ENCODE assay signal across 9 cellular contexts in genomic region chr1:84632975-84633427, GRCh38. TPM values are rescaled to one million over a fixed set of nuclear protein-coding genes. Genes with fewer than 3 reads are reported as not detected.
DNase-seq lines count a peak whose midpoint lies in the region; ATAC-seq, FAIRE-seq and TF ChIP-seq lines count a peak whose summit lies in the region.
"Had no signal": no experiment of that assay in that cellular context is flagged by ENCODE, and none has a peak within 500 bp of the region (broad histone marks: within the 10 kb centered on the region; RNA-seq: fewer than 3 reads in every experiment).

No MANE protein-coding gene starts in this region.

- no peak overlapping the region for H2AFZ ChIP-seq in GM12878 (ENCODE audit: control insufficient read depth, low read depth, low read length)

- no peaks in the 10 kb centered on the region for H3K4me1 ChIP-seq in GM12878 (ENCODE audit: control insufficient read depth, insufficient read depth, low read length)

- H3K27ac Mint-ChIP-seq in T-helper 2 cell treated with Interferon-gamma antibody and Interleukin-4, amounts not matched to agents 5 μg/mL and 100 μg/mL, for 36 hours = no peak overlapping the region

- FAIRE-seq in GM12878 (lab: Jason Lieb, UNC) = no peak

- H3K9me3 ChIP-seq in GM12878 (replicated peaks; ENCODE audit: control insufficient read depth, insufficient read depth, low read length) = no peaks in the 10 kb centered on the region

- intact Hi-C loops in GM12878 (cut with micrococcal nuclease; ENCODE audit: unreplicated experiment) = no loop called here

- H3K4me2 ChIP-seq in GM12878 (ENCODE audit: control insufficient read depth, insufficient read depth) = no peak overlapping the region

- RAD21 ChIA-PET in GM12878 (lab: Charles Lee; ENCODE audit: unreplicated experiment) = interaction anchor here (1.9 kb wide), 1 partner anchor 56 kb away, joined by 4 read pairs; no protein-coding TSS in a partner anchor

- TF ChIP-seq CTCF in GM12878 (IDR thresholded peaks at IDR 0.05 in 2 of 3, conservative IDR thresholded peaks at IDR 0.05 in 1 of 3; ENCODE audit: control insufficient read depth in 2 of 3, extremely low read depth in 1 of 3, insufficient read depth in 1 of 3, low read depth in 3 of 3, low read length in 3 of 3) = no peak

- TF ChIP-seq POLR2A in GM12878 (IDR thresholded peaks at IDR 0.05; ENCODE audit: low read depth, low read length) = no peak

- H3K27me3 Mint-ChIP-seq in T-helper 2 cell treated with Interferon-gamma antibody and Interleukin-4, amounts not matched to agents 5 μg/mL and 100 μg/mL, for 36 hours (ENCODE audit: low read depth) = peaks cover 3% of the 10 kb centered on the region

- ATAC-seq in HG03175 (IDR thresholded peaks at IDR 0.05; ENCODE audit: unreplicated experiment) (peak; percentile 66), GM12878 (peak; percentile 73)

- no peak overlapping the region for H3K4me3 Mint-ChIP-seq in T-helper 2 cell treated with Interferon-gamma antibody and Interleukin-4, amounts not matched to agents 5 μg/mL and 100 μg/mL, for 36 hours

- no peaks in the 10 kb centered on the region for H3K9me3 Mint-ChIP-seq in T-helper 2 cell treated with Interferon-gamma antibody and Interleukin-4, amounts not matched to agents 5 μg/mL and 100 μg/mL, for 36 hours

- H3K27me3 ChIP-seq in GM12878 (replicated peaks in 1 of 2; ENCODE audit: control insufficient read depth in 2 of 2, insufficient read depth in 2 of 2, low read length in 1 of 2) = no peaks in the 10 kb centered on the region

- no peaks in the 10 kb centered on the region for H3K36me3 ChIP-seq in GM12878 (ENCODE audit: control insufficient read depth in 2 of 2, insufficient read depth in 2 of 2, low read length in 1 of 2)

- SMC1A ChIA-PET in GM12878 (lab: Charles Lee; ENCODE audit: uncharacterized antibody, unreplicated experiment) = interaction anchor here (0.9 to 1.3 kb wide), 4 partner anchors 8 to 144 kb away, joined by 3 read pairs; no protein-coding TSS in a partner anchor

- H3K27ac ChIP-seq in GM12878 (ENCODE audit: control insufficient read depth, insufficient read depth) = no peak overlapping the region

- 0% methylated on average over 1 of the region's 1 CpG for WGBS in GM12878 (ENCODE audit: insufficient coverage, insufficient replicate concordance, low lambda C conversion rate, missing lambda C conversion rate)

- H3K9ac ChIP-seq in GM12878 (ENCODE audit: control insufficient read depth, insufficient read depth, low read length) = no peak overlapping the region

- TF ChIP-seq RAD21 in GM12878 (IDR thresholded peaks at IDR 0.05; ENCODE audit: insufficient read depth, low read depth, low read length) = no peak

- no peaks in the 10 kb centered on the region for H3K79me2 ChIP-seq in GM12878 (ENCODE audit: control insufficient read depth, insufficient read depth, low read length)

- no peaks in the 10 kb centered on the region for H3K36me3 Mint-ChIP-seq in T-helper 2 cell treated with Interferon-gamma antibody and Interleukin-4, amounts not matched to agents 5 μg/mL and 100 μg/mL, for 36 hours (ENCODE audit: low read depth)

- POLR2A ChIA-PET in GM12878 (lab: Charles Lee) = no interaction called here

- BruUV-seq in GM12878 (replicated peaks; lab: Mats Ljungman, UMichigan) = no TSS peak

- CTCF ChIA-PET in GM12878 (lab: Yijun Ruan, JAX) = interaction anchor here (0.8 to 0.9 kb wide), 2 partner anchors 129 to 193 kb away, joined by 3 read pairs; no protein-coding TSS in a partner anchor

- H3K4me3 ChIP-seq in GM12878 = no peak overlapping the region

- H4K20me1 ChIP-seq in GM12878 (ENCODE audit: control insufficient read depth, insufficient read depth) = no peaks in the 10 kb centered on the region

- in situ Hi-C loops in GM12878 (cut with MboI) = loop anchor here (25.0 kb wide), 1 partner anchor 696 kb away; no protein-coding TSS in a partner anchor

- no peak for TF ChIP-seq EP300 in GM12878 (IDR thresholded peaks at IDR 0.05; ENCODE audit: borderline replicate concordance in 1 of 2, control insufficient read depth in 1 of 2, low read depth in 2 of 2, low read length in 2 of 2)

- DNase-seq in ELR (ENCODE audit: low read depth) (peak; percentile 81), GM12878 (ENCODE audit: low read depth, low spot score) (no peak), mucosa of gallbladder (ENCODE audit: low spot score) (peak; percentile 31), HUDEP-2 (lab: John Stamatoyannopoulos, UW; ENCODE audit: unreplicated experiment in 76 of 76) (no peak), NCI-H1092 (lab: John Stamatoyannopoulos, UW) (no peak)
- no peak for DNase-seq in stimulated activated naive CD4-positive, alpha-beta T cell (lab: John Stamatoyannopoulos, UW)
- DNase-seq in T-helper 2 cell treated with Interferon-gamma antibody and Interleukin-4, amounts not matched to agents 5 μg/mL and 100 μg/mL, for 36 hours (ENCODE audit: low spot score) = no peak
- DNase-seq: KBM-7 had no signal

- H3K4me1 Mint-ChIP-seq in T-helper 2 cell treated with Interferon-gamma antibody and Interleukin-4, amounts not matched to agents 5 μg/mL and 100 μg/mL, for 36 hours (ENCODE audit: low read depth) = peaks cover 4% of the 10 kb centered on the region

TF ChIP-seq in GM12878, 131 proteins besides CTCF, POLR2A, EP300 and RAD21:
- TF ChIP-seq CHD4 (IDR thresholded peaks at IDR 0.05) (no peak), SRF (IDR thresholded peaks at IDR 0.05; ENCODE audit: low read depth in 2 of 2, low read length in 2 of 2) (no peak), IKZF1 (conservative IDR thresholded peaks at IDR 0.05) (0 out of 2 replicates have a peak, but pooled peaks have one; percentile 10), SMARCA5 (IDR thresholded peaks at IDR 0.05) (no peak), WRNIP1 (IDR thresholded peaks at IDR 0.05; ENCODE audit: borderline replicate concordance, low read depth, low read length) (no peak), BRCA1 (IDR thresholded peaks at IDR 0.05; ENCODE audit: low read depth, low read length) (no peak)
- TF ChIP-seq, protein P1, sequence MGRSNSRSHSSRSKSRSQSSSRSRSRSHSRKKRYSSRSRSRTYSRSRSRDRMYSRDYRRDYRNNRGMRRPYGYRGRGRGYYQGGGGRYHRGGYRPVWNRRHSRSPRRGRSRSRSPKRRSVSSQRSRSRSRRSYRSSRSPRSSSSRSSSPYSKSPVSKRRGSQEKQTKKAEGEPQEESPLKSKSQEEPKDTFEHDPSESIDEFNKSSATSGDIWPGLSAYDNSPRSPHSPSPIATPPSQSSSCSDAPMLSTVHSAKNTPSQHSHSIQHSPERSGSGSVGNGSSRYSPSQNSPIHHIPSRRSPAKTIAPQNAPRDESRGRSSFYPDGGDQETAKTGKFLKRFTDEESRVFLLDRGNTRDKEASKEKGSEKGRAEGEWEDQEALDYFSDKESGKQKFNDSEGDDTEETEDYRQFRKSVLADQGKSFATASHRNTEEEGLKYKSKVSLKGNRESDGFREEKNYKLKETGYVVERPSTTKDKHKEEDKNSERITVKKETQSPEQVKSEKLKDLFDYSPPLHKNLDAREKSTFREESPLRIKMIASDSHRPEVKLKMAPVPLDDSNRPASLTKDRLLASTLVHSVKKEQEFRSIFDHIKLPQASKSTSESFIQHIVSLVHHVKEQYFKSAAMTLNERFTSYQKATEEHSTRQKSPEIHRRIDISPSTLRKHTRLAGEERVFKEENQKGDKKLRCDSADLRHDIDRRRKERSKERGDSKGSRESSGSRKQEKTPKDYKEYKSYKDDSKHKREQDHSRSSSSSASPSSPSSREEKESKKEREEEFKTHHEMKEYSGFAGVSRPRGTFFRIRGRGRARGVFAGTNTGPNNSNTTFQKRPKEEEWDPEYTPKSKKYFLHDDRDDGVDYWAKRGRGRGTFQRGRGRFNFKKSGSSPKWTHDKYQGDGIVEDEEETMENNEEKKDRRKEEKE (IDR thresholded peaks at IDR 0.05) = no peak
TF ChIP-seq in GM12878: peak in this region for 1.

RNA-seq across cellular contexts. Expression of gene SSX2IP, which starts 57.3 kb away (rescaled TPM):
- 13.3 and 15.2 TPM in 2 replicates for total RNA-seq in GM12878 (2013; cell fraction: nucleolus; rRNA removed)
- total RNA-seq in GM12878 (2014; rRNA removed) = 7.6 and 8.5 TPM in 2 replicates
- total RNA-seq in GM12878 (2014; rRNA removed; fragmentation: Illumina TruSeq; extraction: Trizol) = 14.0 and 14.6 TPM in 2 replicates
- 11.8 and 13.8 TPM in 2 replicates for total RNA-seq in GM12878 (2021)
- 1.8 TPM for polyA plus RNA-seq in GM12878 (2011; ENCODE audit: low read depth)
- polyA plus RNA-seq in GM12878 (2011; rRNA removed) = 8.4 and 13.6 TPM in 2 replicates
- 1.7 and 2.4 TPM in 2 replicates for polyA plus RNA-seq in GM12878 (2011; cell fraction: cytosol; rRNA removed)
- 6.7 and 7.4 TPM in 2 replicates for polyA plus RNA-seq in GM12878 (2011; cell fraction: nucleus; rRNA removed)
- 3.6 and 3.7 TPM in 2 replicates for polyA plus RNA-seq in GM12878 (2012)
- polyA plus RNA-seq in GM12878 (2014; fragmentation: Illumina TruSeq; extraction: Trizol) = 12.3 and 14.5 TPM in 2 replicates
- 1 to 10 TPM; 3.3 to 3.9 TPM for polyA plus RNA-seq in GM12878 (2014; fragmentation: Nextera tagmentation; extraction: Ambion mirVana)
- polyA plus RNA-seq in GM12878 (2014; rRNA removed) = 5.9 and 7.9 TPM in 2 replicates
- 10 to 100 TPM; 12.8 TPM for polyA plus RNA-seq in GM12878 (2016; fragmentation: Nextera tagmentation; extraction: Ambion mirVana)
- 3.2 and 6.9 TPM in 2 replicates for polyA minus RNA-seq in GM12878 (2011; rRNA and poly(A)+ RNA removed)
- polyA minus RNA-seq in GM12878 (2011; cell fraction: cytosol; rRNA and poly(A)+ RNA removed) = 1.3 and 2.9 TPM in 2 replicates
- 6.2 and 10.2 TPM in 2 replicates for polyA minus RNA-seq in GM12878 (2011; cell fraction: nucleus; rRNA and poly(A)+ RNA removed)
- 22.3 TPM for total RNA-seq in mucosa of gallbladder

RNA-seq across cellular contexts. Expression of gene CTBS, which starts 58.8 kb away (rescaled TPM):
- 20.1 and 22.5 TPM in 2 replicates for total RNA-seq in GM12878 (2013; cell fraction: nucleolus; rRNA removed)
- total RNA-seq in GM12878 (2014; rRNA removed) (9.0 and 10.7 TPM in 2 replicates), GM12878 (2014; rRNA removed; fragmentation: Illumina TruSeq; extraction: Trizol) (8.5 and 9.7 TPM in 2 replicates), GM12878 (2021) (12.9 and 14.7 TPM in 2 replicates), mucosa of gallbladder (18.5 TPM)
- polyA plus RNA-seq in GM12878 (2011; ENCODE audit: low read depth) = 5.1 TPM
- polyA plus RNA-seq in GM12878 (2011; rRNA removed) (17.6 and 23.7 TPM in 2 replicates), GM12878 (2014; fragmentation: Illumina TruSeq; extraction: Trizol) (13.1 and 20.4 TPM in 2 replicates), GM12878 (2014; fragmentation: Nextera tagmentation; extraction: Ambion mirVana) (1 to 10 TPM; 4.3 to 9.7 TPM), GM12878 (2014; rRNA removed) (8.5 and 11.7 TPM in 2 replicates), GM12878 (2016; fragmentation: Nextera tagmentation; extraction: Ambion mirVana) (10 to 100 TPM; 20.2 to 21.2 TPM)
- 6.2 and 7.5 TPM in 2 replicates for polyA plus RNA-seq in GM12878 (2011; cell fraction: cytosol; rRNA removed)
- 5.8 and 5.9 TPM in 2 replicates for polyA plus RNA-seq in GM12878 (2011; cell fraction: nucleus; rRNA removed)
- 9.2 and 13.6 TPM in 2 replicates for polyA plus RNA-seq in GM12878 (2012)
- 10.6 and 11.6 TPM in 2 replicates for polyA minus RNA-seq in GM12878 (2011; rRNA and poly(A)+ RNA removed)
- polyA minus RNA-seq in GM12878 (2011; cell fraction: cytosol; rRNA and poly(A)+ RNA removed) = 2.7 and 4.9 TPM in 2 replicates
- 10.6 and 18.2 TPM in 2 replicates for polyA minus RNA-seq in GM12878 (2011; cell fraction: nucleus; rRNA and poly(A)+ RNA removed)

Comparison
In these comparisons a context has a peak if more than half of its experiments do, and no peak if none do; other contexts are left out.
1. DNase-seq: peak in ELR (single experiment) and mucosa of gallbladder (single experiment); none in GM12878 (single experiment), HUDEP-2 (0 of 76), stimulated activated naive CD4-positive, alpha-beta T cell (0 of 6), T-helper 2 cell treated with Interferon-gamma antibody and Interleukin-4, amounts not matched to agents 5 μg/mL and 100 μg/mL, for 36 hours (single experiment) and NCI-H1092 (single experiment).